In the genomic region with DNA sequence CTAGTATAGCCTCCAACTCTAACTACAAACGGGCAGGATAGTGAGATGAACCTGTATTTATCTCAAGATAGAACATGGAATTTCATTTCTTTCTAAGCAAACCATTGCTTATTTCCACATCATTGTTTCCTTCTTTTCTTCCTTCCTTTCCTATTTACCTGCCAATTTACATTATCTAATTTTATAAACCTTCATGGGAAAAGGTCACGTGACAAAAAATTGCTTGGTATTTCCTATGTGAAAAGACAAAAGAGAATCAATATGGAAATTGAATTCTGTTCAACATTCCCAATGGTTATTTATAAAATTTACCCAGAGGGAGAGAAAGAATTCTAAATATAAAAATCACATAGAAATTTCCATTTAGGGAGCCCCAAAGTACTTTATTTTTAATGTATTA, we compare ENCODE assay signal across 33 cellular contexts.
"Had no signal": no experiment of that assay in that cellular context is flagged by ENCODE, and none has a peak within 500 bp of the region (broad histone marks: within the 10 kb centered on the region; RNA-seq: fewer than 3 reads in every experiment).

No MANE protein-coding gene starts in this region.

- H3K27ac ChIP-seq: adrenal gland, ascending aorta, body of pancreas, brain microvascular endothelial cell, breast epithelium, cardiac muscle cell had no signal

- H3K4me3 ChIP-seq: adrenal gland, ascending aorta, body of pancreas, breast epithelium, cardiac muscle cell had no signal

- H3K27me3 ChIP-seq: adrenal gland, ascending aorta, body of pancreas, brain microvascular endothelial cell, breast epithelium, cardiac muscle cell had no signal

- H3K4me1 ChIP-seq: ascending aorta had no signal

- ATAC-seq: activated naive CD4-positive, alpha-beta T cell treated with anti-CD3 and anti-CD28 coated beads, Interleukin-2, amount 50 U/mL, for 72 hours; activated naive CD8-positive, alpha-beta T cell treated with anti-CD3 and anti-CD28 coated beads, Interleukin-2, amount 50 U/mL, for 24 hours; activated T-cell treated with anti-CD3 and anti-CD28 coated beads, Interleukin-2, amount 50 U/mL, for 4 hours; activated T-cell treated with anti-CD3 and anti-CD28 coated beads, Interleukin-2, amount 50 U/mL, for 72 hours; activated T-helper 17 cell treated with anti-CD3 and anti-CD28 coated beads, Interleukin-2, amount 50 U/mL, for 72 hours; body of pancreas had no signal

- H3K9me3 ChIP-seq: adrenal gland, ascending aorta, body of pancreas, breast epithelium had no signal

- FAIRE-seq: astrocyte, bronchial epithelial cell had no signal

- DNase-seq: activated effector memory CD4-positive, alpha-beta T cell treated with anti-CD3 and anti-CD28 coated beads, Interleukin-2, amount 50 U/mL, for 16 hours; activated effector memory CD4-positive, alpha-beta T cell treated with Interleukin-2 at 50 U/mL for 16 hours; activated gamma-delta T cell; activated gamma-delta T cell treated with Interleukin-2 at 50 U/mL for 16 hours; activated naive CD4-positive, alpha-beta T cell; activated naive CD4-positive, alpha-beta T cell treated with anti-CD3 and anti-CD28 coated beads for 36 hours; activated naive CD4-positive, alpha-beta T cell treated with anti-CD3 and anti-CD28 coated beads, Interleukin-2, amount 10 ng/mL, durations not matched to agents 7 days and 5 days; activated naive CD4-positive, alpha-beta T cell treated with anti-CD3 and anti-CD28 coated beads, Interleukin-2, amount 50 U/mL, for 16 hours; activated naive CD4-positive, alpha-beta T cell treated with Interleukin-2 at 50 U/mL for 16 hours; activated naive CD8-positive, alpha-beta T cell treated with anti-CD3 and anti-CD28 coated beads for 36 hours; activated naive CD8-positive, alpha-beta T cell treated with anti-CD3 and anti-CD28 coated beads, Interleukin-2, amount 10 ng/mL, durations not matched to agents 7 days and 5 days; activated naive CD8-positive, alpha-beta T cell treated with anti-CD3 and anti-CD28 coated beads, Interleukin-2, amount 50 U/mL, for 24 hours; activated T-cell treated with anti-CD3 and anti-CD28 coated beads, Interleukin-2, amount 50 U/mL, for 24 hours; activated T-cell treated with anti-CD3 and anti-CD28 coated beads, Interleukin-2, amount 50 U/mL, for 4 hours; activated T-cell treated with anti-CD3 and anti-CD28 coated beads, Interleukin-2, amount 50 U/mL, for 48 hours; activated T-cell treated with anti-CD3 and anti-CD28 coated beads, Interleukin-2, amount 50 U/mL, for 72 hours; adrenal gland; amniotic stem cell; amygdala; anterior cingulate cortex; aorta; body of pancreas; brain microvascular endothelial cell; caudate nucleus; central memory CD4-positive, alpha-beta T cell; cerebellar nuclear complex had no signal

- H3K36me3 ChIP-seq: adrenal gland, ascending aorta, brain microvascular endothelial cell, breast epithelium, cardiac muscle cell had no signal
